Comparison of ENCODE assay signal across 9 cellular contexts in the genomic region with DNA sequence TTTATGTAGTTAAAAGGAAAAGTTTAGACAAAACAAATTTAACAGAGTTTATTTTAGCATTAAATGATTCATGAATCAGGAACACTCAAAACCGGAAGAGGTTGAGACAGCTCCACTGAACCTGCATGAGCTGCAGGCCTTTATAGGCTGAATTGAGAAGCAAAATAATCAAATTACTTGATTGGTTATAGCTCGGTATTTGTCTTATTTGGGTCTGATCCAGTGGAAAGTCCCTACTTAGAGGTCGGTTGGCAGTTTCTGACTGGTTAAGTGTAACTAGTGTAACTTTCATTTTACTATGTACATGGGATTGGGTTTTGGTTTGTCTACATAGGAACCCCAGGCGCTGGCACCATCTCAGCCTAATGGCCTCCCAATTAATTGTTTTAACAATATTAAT.
DNase-seq lines count a peak whose midpoint lies in the region; ATAC-seq and TF ChIP-seq lines count a peak whose summit lies in the region.
"Had no signal": no experiment of that assay in that cellular context is flagged by ENCODE, and none has a peak within 500 bp of the region (broad histone marks: within the 10 kb centered on the region; RNA-seq: fewer than 3 reads in every experiment).

No MANE protein-coding gene starts in this region.

- no peaks in the 10 kb centered on the region for H3K27me3 Mint-ChIP-seq in progenitor cell of endocrine pancreas

- no peaks in the 10 kb centered on the region for H3K27me3 ChIP-seq in OCI-LY3 (ENCODE audit: low read depth, low read length)

- H3K36me3 ChIP-seq in OCI-LY3 (replicated peaks; ENCODE audit: low read depth, low read length) (no peaks in the 10 kb centered on the region), mucosa of descending colon (ENCODE audit: low read depth) (no peaks in the 10 kb centered on the region)

- no peaks in the 10 kb centered on the region for H3K9me3 ChIP-seq in OCI-LY3 (ENCODE audit: insufficient read depth, low read length)
- H3K9me3 ChIP-seq in mucosa of descending colon: no peaks in the 10 kb centered on the region

- no peaks in the 10 kb centered on the region for H4K20me1 ChIP-seq in OCI-LY3 (ENCODE audit: insufficient read depth, low read length)

- H3K4me1 ChIP-seq in OCI-LY3 (ENCODE audit: low read length) (peaks cover 43% of the 10 kb centered on the region), mucosa of descending colon (ENCODE audit: low read depth) (no peaks in the 10 kb centered on the region)

- peak overlapping the region; percentile 12; the same call in 1 of the 2 replicates for H3K4me3 ChIP-seq in OCI-LY3 (ENCODE audit: low read length)
- no peak overlapping the region for H3K4me3 ChIP-seq in mucosa of descending colon

- CTCF ChIA-PET in RWPE1 (lab: Yijun Ruan, JAX): no interaction called here

- peaks cover 25% of the 10 kb centered on the region for H3K4me1 Mint-ChIP-seq in progenitor cell of endocrine pancreas (ENCODE audit: low read depth)

- no peak overlapping the region for H3K4me3 Mint-ChIP-seq in progenitor cell of endocrine pancreas (ENCODE audit: low read depth)

- peaks cover 2% of the 10 kb centered on the region for H3K36me3 Mint-ChIP-seq in progenitor cell of endocrine pancreas (ENCODE audit: insufficient read depth)

- H3K27ac Mint-ChIP-seq in progenitor cell of endocrine pancreas: no peak overlapping the region

- H2AFZ ChIP-seq in OCI-LY3 (ENCODE audit: low read depth, low read length): peak overlapping the region; percentile 69

- peak overlapping the region; percentile 33 for H3K4me2 ChIP-seq in OCI-LY3 (ENCODE audit: low read length)

- H3K27ac ChIP-seq in OCI-LY3 (ENCODE audit: low read length) (peak overlapping the region; percentile 55), RWPE1 (no peak overlapping the region)

- TF ChIP-seq CTCF in OCI-LY3 (IDR thresholded peaks at IDR 0.05; ENCODE audit: low read depth, low read length): no peak
- no peak for TF ChIP-seq CTCF in mucosa of descending colon (IDR thresholded peaks at IDR 0.05)
- TF ChIP-seq CTCF in progenitor cell of endocrine pancreas (IDR thresholded peaks at IDR 0.05; ENCODE audit: unreplicated experiment): no peak
- TF ChIP-seq CTCF in RWPE1 (conservative IDR thresholded peaks at IDR 0.05; ENCODE audit: low read depth): no peak

- no peaks in the 10 kb centered on the region for H3K79me2 ChIP-seq in OCI-LY3 (ENCODE audit: low read length)

- peaks cover 8% of the 10 kb centered on the region for H3K9me3 Mint-ChIP-seq in progenitor cell of endocrine pancreas (ENCODE audit: low read depth)
- H3K9me3 Mint-ChIP-seq: activated naive CD4-positive, alpha-beta T cell treated with anti-CD3 and anti-CD28 coated beads, Interleukin-2, amount 50 U/mL, for 72 hours had no signal

- intact Hi-C loops in mucosa of descending colon (cut with DNase I, micrococcal nuclease) (no loop called here), Right ventricle myocardium inferior (cut with DNase I) (no loop called here)

- no peak for DNase-seq in mucosa of descending colon
- no peak for DNase-seq in progenitor cell of endocrine pancreas (ENCODE audit: low spot score, unreplicated experiment)
- no peak for DNase-seq in Right ventricle myocardium inferior (ENCODE audit: missing footprints)
- no peak for DNase-seq in RWPE1 (ENCODE audit: low spot score)
- no peak for DNase-seq in activated CD4-positive, alpha-beta T cell treated with anti-CD3 and anti-CD28 coated beads for 1 hour

- ATAC-seq in GM18502 (IDR thresholded peaks at IDR 0.05; ENCODE audit: poor library complexity, unreplicated experiment) (peak; percentile 60), GM21723 (IDR thresholded peaks at IDR 0.05; ENCODE audit: unreplicated experiment) (peak; percentile 47), mucosa of descending colon (peak; percentile 56), Right ventricle myocardium inferior (no peak)

- POLR2A ChIA-PET in RWPE1 (lab: Yijun Ruan, JAX; ENCODE audit: low non-redundant PET): no interaction called here

- no peak overlapping the region for H3K9ac ChIP-seq in OCI-LY3 (ENCODE audit: low read length)
